ENCODE assay signal across 1 cellular context in genomic region chr4:8441499-8442091, GRCh38.
TF ChIP-seq lines count a peak whose summit lies in the region.

No MANE protein-coding gene starts in this region.

TF ChIP-seq in HepG2, 621 proteins besides CTCF, POLR2A, EP300 and RAD21 (continued from another document):
- no peak for TF ChIP-seq FOXP1 (IDR thresholded peaks at IDR 0.05)
- no peak for TF ChIP-seq FOXP1 (CRISPR knock-in tag; IDR thresholded peaks at IDR 0.05)
- TF ChIP-seq ZNF503 (CRISPR knock-in tag; IDR thresholded peaks at IDR 0.05), result no peak
- TF ChIP-seq ONECUT2 (CRISPR knock-in tag; IDR thresholded peaks at IDR 0.05), result no peak
- TF ChIP-seq CEBPB (IDR thresholded peaks at IDR 0.05; ENCODE audit: borderline replicate concordance, low read depth, low read length), result peak; percentile 95
- no peak for TF ChIP-seq MTF1 (CRISPR knock-in tag; IDR thresholded peaks at IDR 0.05)
- no peak for TF ChIP-seq CREB3 (CRISPR knock-in tag; IDR thresholded peaks at IDR 0.05)
- no peak for TF ChIP-seq NCOR1 (IDR thresholded peaks at IDR 0.05; ENCODE audit: borderline replicate concordance, low read length)
- peak; percentile 85 for TF ChIP-seq CEBPG (CRISPR knock-in tag; IDR thresholded peaks at IDR 0.05)
- no peak for TF ChIP-seq ZSCAN9 (CRISPR knock-in tag; IDR thresholded peaks at IDR 0.05; ENCODE audit: borderline replicate concordance)
